8 cellular contexts compared by ENCODE assay signal in the genomic region with DNA sequence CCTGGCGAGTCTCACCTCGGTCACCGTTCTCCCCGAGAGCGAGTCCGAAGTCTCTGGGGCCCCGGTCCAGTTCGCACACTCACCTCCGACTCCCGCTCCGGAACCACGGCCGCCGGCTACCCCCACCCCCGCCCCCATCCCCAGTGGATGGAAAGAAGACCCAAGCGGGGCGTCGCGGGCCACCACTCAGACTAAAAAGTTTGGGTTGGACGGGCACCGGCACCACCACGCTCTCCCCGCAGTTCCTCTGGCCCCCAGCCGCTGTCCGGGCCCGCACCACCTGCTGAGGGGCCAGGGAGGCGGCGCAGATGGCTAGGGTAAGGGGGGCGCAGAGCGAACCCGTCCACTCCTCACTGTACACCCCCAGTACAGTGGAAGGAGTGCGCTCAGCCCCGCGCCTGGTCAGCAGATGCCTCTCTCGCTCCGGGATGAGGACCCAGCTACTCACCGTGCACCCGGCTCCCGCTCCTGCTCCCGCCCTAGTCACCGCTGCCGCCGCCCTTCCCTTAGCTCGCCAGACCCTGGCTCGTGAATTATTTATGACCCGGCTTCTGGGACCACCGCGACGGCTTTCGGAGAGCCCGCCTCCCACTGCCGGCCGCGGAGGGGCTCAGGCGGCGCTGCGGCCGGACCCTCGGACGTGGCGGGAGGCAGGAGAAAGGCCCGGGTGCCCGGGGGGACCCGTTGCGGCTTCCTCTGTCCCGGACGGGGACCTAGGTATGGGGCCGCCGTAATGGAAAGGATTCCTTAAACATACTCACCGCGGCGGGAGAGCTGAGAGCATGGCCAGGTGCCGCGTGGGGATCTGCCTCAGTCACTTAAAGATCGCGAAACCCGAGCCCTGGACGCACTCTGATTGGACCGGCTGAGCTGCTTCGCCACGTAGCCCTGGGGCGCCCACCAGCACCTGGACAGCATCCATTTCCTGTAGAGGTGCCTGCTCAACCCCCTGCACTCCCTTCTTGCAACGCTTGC. TPM values are rescaled to one million over a fixed set of nuclear protein-coding genes. Genes with fewer than 3 reads are reported as not detected.
DNase-seq lines count a peak whose midpoint lies in the region; ATAC-seq and TF ChIP-seq lines count a peak whose summit lies in the region.

A gene with protein sequence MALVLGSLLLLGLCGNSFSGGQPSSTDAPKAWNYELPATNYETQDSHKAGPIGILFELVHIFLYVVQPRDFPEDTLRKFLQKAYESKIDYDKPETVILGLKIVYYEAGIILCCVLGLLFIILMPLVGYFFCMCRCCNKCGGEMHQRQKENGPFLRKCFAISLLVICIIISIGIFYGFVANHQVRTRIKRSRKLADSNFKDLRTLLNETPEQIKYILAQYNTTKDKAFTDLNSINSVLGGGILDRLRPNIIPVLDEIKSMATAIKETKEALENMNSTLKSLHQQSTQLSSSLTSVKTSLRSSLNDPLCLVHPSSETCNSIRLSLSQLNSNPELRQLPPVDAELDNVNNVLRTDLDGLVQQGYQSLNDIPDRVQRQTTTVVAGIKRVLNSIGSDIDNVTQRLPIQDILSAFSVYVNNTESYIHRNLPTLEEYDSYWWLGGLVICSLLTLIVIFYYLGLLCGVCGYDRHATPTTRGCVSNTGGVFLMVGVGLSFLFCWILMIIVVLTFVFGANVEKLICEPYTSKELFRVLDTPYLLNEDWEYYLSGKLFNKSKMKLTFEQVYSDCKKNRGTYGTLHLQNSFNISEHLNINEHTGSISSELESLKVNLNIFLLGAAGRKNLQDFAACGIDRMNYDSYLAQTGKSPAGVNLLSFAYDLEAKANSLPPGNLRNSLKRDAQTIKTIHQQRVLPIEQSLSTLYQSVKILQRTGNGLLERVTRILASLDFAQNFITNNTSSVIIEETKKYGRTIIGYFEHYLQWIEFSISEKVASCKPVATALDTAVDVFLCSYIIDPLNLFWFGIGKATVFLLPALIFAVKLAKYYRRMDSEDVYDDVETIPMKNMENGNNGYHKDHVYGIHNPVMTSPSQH (minus strand): TSS at position 807 of the 975 bp plus-strand sequence. CDS start 8,117 bp downstream, outside the sequence.

- H2BK5ac ChIP-seq in mesendoderm (ENCODE audit: low read length): peak within 1 kb of the TSS; percentile 86

- no CpG with 5 or more reads among the region's 83 CpGs for WGBS in mesendoderm (ENCODE audit: extremely low coverage, insufficient coverage, low lambda C conversion rate)

- peaks cover 5% of the 10 kb centered on the region for H3K79me1 ChIP-seq in mesendoderm (ENCODE audit: low read length)

- TF ChIP-seq CTCF in colonic mucosa (IDR thresholded peaks at IDR 0.05): no peak
- TF ChIP-seq CTCF in thoracic aorta (IDR thresholded peaks at IDR 0.05): no peak

- H3K9me3 ChIP-seq in CD4-positive, alpha-beta memory T cell (ENCODE audit: control insufficient read depth in 1 of 2, low read length in 2 of 2): no peaks in the 10 kb centered on the region
- H3K9me3 ChIP-seq in colonic mucosa (no peaks in the 10 kb centered on the region), thoracic aorta (no peaks in the 10 kb centered on the region)

- peaks cover 14% of the 10 kb centered on the region for H3K27me3 ChIP-seq in CD4-positive, alpha-beta memory T cell (ENCODE audit: insufficient read depth, low read length)
- H3K27me3 ChIP-seq in colonic mucosa: peaks cover 11% of the 10 kb centered on the region
- no peaks in the 10 kb centered on the region for H3K27me3 ChIP-seq in mesendoderm (ENCODE audit: insufficient read depth, low read length, poor library complexity)
- H3K27me3 ChIP-seq in thoracic aorta (replicated peaks; ENCODE audit: insufficient read depth): no peaks in the 10 kb centered on the region

- H2BK120ac ChIP-seq in mesendoderm (ENCODE audit: low read depth, low read length): no peak within 1 kb of the TSS

- ATAC-seq in thoracic aorta (ENCODE audit: insufficient number of reproducible peaks, low FRiP score, low read depth): peak; percentile 45
- ATAC-seq in HG03159 (IDR thresholded peaks at IDR 0.05; ENCODE audit: unreplicated experiment): no peak
- no peak for ATAC-seq in GM21515 (IDR thresholded peaks at IDR 0.05; ENCODE audit: unreplicated experiment)

- peak within 1 kb of the TSS; percentile 99 for H3K4me2 ChIP-seq in mesendoderm (ENCODE audit: low read length)

- no peak within 1 kb of the TSS for H4K8ac ChIP-seq in mesendoderm (ENCODE audit: low read depth, low read length)

- H2AK5ac ChIP-seq in mesendoderm (ENCODE audit: low read length): peak within 1 kb of the TSS; percentile 22

- no peak within 1 kb of the TSS for H2BK15ac ChIP-seq in mesendoderm (replicated peaks; ENCODE audit: low read depth)

- CTCF ChIA-PET in CD4-positive, alpha-beta memory T cell (lab: Charles Lee; ENCODE audit: partially characterized antibody): interaction anchor here (1.1 kb wide), 1 partner anchor 182 kb away, joined by 3 read pairs; no protein-coding TSS in a partner anchor

- H3K18ac ChIP-seq in mesendoderm (ENCODE audit: low read length): peak within 1 kb of the TSS; percentile 54

- H3K4me1 Mint-ChIP-seq in CD4-positive, alpha-beta memory T cell: peaks cover 8 to 24% (median 12%) of the 10 kb centered on the region in 4 donors

- peaks cover 0 to 2% (median 0%) of the 10 kb centered on the region in 8 donors for H3K9me3 Mint-ChIP-seq in CD4-positive, alpha-beta memory T cell

- no peaks in the 10 kb centered on the region for H3K36me3 Mint-ChIP-seq in CD4-positive, alpha-beta memory T cell

- H3K27me3 Mint-ChIP-seq in CD4-positive, alpha-beta memory T cell: peaks cover 45 to 60% of the 10 kb centered on the region in 2 donors

- peaks cover 18% of the 10 kb centered on the region for H3K4me1 ChIP-seq in CD4-positive, alpha-beta memory T cell (ENCODE audit: insufficient read depth, low read length)
- H3K4me1 ChIP-seq in colonic mucosa: no peaks in the 10 kb centered on the region
- no peaks in the 10 kb centered on the region for H3K4me1 ChIP-seq in mesendoderm (ENCODE audit: control insufficient read depth, low read depth, low read length)
- peaks cover 19% of the 10 kb centered on the region in 2 donors for H3K4me1 ChIP-seq in thoracic aorta (ENCODE audit: control insufficient read depth in 1 of 2, low read depth in 2 of 2)

- peak within 1 kb of the TSS; percentile 98 for H3K56ac ChIP-seq in mesendoderm (ENCODE audit: low read length)

- H3K79me2 ChIP-seq in mesendoderm (ENCODE audit: control insufficient read depth, insufficient read depth, low read length): peaks cover 11% of the 10 kb centered on the region

- H3K36me3 ChIP-seq in CD4-positive, alpha-beta memory T cell (ENCODE audit: insufficient read depth, low read length): no peaks in the 10 kb centered on the region
- H3K36me3 ChIP-seq in colonic mucosa (no peaks in the 10 kb centered on the region), mesendoderm (ENCODE audit: control insufficient read depth, insufficient read depth, low read length) (no peaks in the 10 kb centered on the region), thoracic aorta (no peaks in the 10 kb centered on the region)

- peak within 1 kb of the TSS; percentile 42 to 88 (median 66) for H3K4me3 Mint-ChIP-seq in CD4-positive, alpha-beta memory T cell

- H3K9ac ChIP-seq in colonic mucosa (ENCODE audit: low read depth in 2 of 2, low read length in 2 of 2) (peak within 1 kb of the TSS; percentile 66 to 85), mesendoderm (ENCODE audit: low read length) (peak within 1 kb of the TSS; percentile 94)

- intact Hi-C loops in CD4-positive, alpha-beta memory T cell (cut with micrococcal nuclease): no loop called here
- intact Hi-C loops in colonic mucosa (cut with DNase I): loop anchor here (10.0 kb wide), 1 partner anchor 111 kb away; no protein-coding TSS in a partner anchor

- H3K4me3 ChIP-seq in CD4-positive, alpha-beta memory T cell (ENCODE audit: low read length in 2 of 2): no peak within 1 kb of the TSS
- H3K4me3 ChIP-seq in colonic mucosa: peak within 1 kb of the TSS; percentile 57
- peak within 1 kb of the TSS; percentile 81 for H3K4me3 ChIP-seq in mesendoderm (ENCODE audit: low read length)
- peak within 1 kb of the TSS; percentile 77 for H3K4me3 ChIP-seq in thoracic aorta

- H4K5ac ChIP-seq in mesendoderm (ENCODE audit: low read length): no peak within 1 kb of the TSS

- H3K27ac Mint-ChIP-seq in CD4-positive, alpha-beta memory T cell: peak within 1 kb of the TSS in 1 of 7 donors; percentile 1

- no peak for DNase-seq in CD4-positive, alpha-beta memory T cell
- DNase-seq in NCI-H2029 (lab: John Stamatoyannopoulos, UW) (peak; percentile 50), colonic mucosa (peak; percentile 60), mesendoderm (peak; percentile 81), thoracic aorta (ENCODE audit: low spot score) (no peak), superior temporal gyrus (ENCODE audit: extremely low spot score) (no peak)

- H3K23ac ChIP-seq in mesendoderm (ENCODE audit: low read length): peak within 1 kb of the TSS; percentile 98

- H3K4ac ChIP-seq in mesendoderm (ENCODE audit: low read depth, low read length): peak within 1 kb of the TSS; percentile 83

- POLR2A ChIA-PET in CD4-positive, alpha-beta memory T cell (lab: Charles Lee; ENCODE audit: partially characterized antibody): no interaction called here

- H3K27ac ChIP-seq in CD4-positive, alpha-beta memory T cell (ENCODE audit: low read depth, low read length): no peak within 1 kb of the TSS
- H3K27ac ChIP-seq in colonic mucosa (no peak within 1 kb of the TSS), mesendoderm (ENCODE audit: low read depth, low read length) (peak within 1 kb of the TSS; percentile 36), thoracic aorta (no peak within 1 kb of the TSS)

RNA-seq across cellular contexts. Expression of the gene that starts here (rescaled TPM):
- total RNA-seq in CD4-positive, alpha-beta memory T cell: not detected
- polyA plus RNA-seq in CD4-positive, alpha-beta memory T cell: not detected
- total RNA-seq in colonic mucosa: 10 to 100 TPM; 34.3 to 63.9 TPM
- 61.4 TPM for polyA plus RNA-seq in mesendoderm (2013, experiment 1 of 2)
- polyA plus RNA-seq in mesendoderm (2013, experiment 2 of 2): 61.8 TPM
- 1 to 10 TPM; 3.2 to 7.1 TPM for total RNA-seq in thoracic aorta

Comparison
In these comparisons a context has a peak if more than half of its experiments do, and no peak if none do; other contexts are left out.
1. RNA of the gene that starts here (total RNA-seq): 34.3 to 63.9 TPM in colonic mucosa; 3.2 to 7.1 TPM in thoracic aorta and not detected in CD4-positive, alpha-beta memory T cell; every median in the first group is over 4 times any median in the second.
2. DNase-seq: peak in NCI-H2029 (single experiment), colonic mucosa (single experiment) and mesendoderm (single experiment); none in CD4-positive, alpha-beta memory T cell (0 of 5), thoracic aorta (single experiment) and superior temporal gyrus (single experiment).
3. H3K4me3 ChIP-seq: peak in colonic mucosa (single experiment), mesendoderm (single experiment) and thoracic aorta (single experiment); none in CD4-positive, alpha-beta memory T cell (0 of 2).